Comparison of ENCODE assay signal across 21 cellular contexts in genomic region chr9:28004900-28005299, GRCh38.
"Had no signal": no experiment of that assay in that cellular context is flagged by ENCODE, and none has a peak within 500 bp of the region (broad histone marks: within the 10 kb centered on the region; RNA-seq: fewer than 3 reads in every experiment).

No MANE protein-coding gene starts in this region.

- H3K27ac ChIP-seq: adrenal gland, ascending aorta, brain microvascular endothelial cell, esophagus squamous epithelium, left ventricle myocardium inferior, pancreas, psoas muscle, thyroid gland, upper lobe of right lung had no signal

- DNase-seq: activated CD8-positive, alpha-beta memory T cell treated with anti-CD3 and anti-CD28 coated beads for 24 hours; activated CD8-positive, alpha-beta memory T cell treated with anti-CD3 and anti-CD28 coated beads, Interleukin-2, amount 50 U/mL, for 4 hours; activated T-cell treated with anti-CD3 and anti-CD28 coated beads, Interleukin-2, amount 50 U/mL, for 24 hours; adrenal gland; brain microvascular endothelial cell; caudate nucleus; effector memory CD4-positive, alpha-beta T cell; esophagus squamous epithelium; left ventricle myocardium inferior; mammary epithelial cell; pancreas; psoas muscle; right cardiac atrium; stimulated activated CD4-positive, alpha-beta T cell treated with anti-CD3 and anti-CD28 coated beads, Interleukin-12 subunit alpha, Interleukin-12 subunit beta, amount 100 ng/mL, for 4 hours; substantia nigra; T-helper 1 cell; thyroid gland; upper lobe of right lung had no signal

- H3K36me3 ChIP-seq: adrenal gland, ascending aorta, brain microvascular endothelial cell, esophagus squamous epithelium, left ventricle myocardium inferior, pancreas, thyroid gland, upper lobe of right lung had no signal

- H3K4me3 ChIP-seq: adrenal gland, ascending aorta, esophagus squamous epithelium, left ventricle myocardium inferior, pancreas, psoas muscle, thyroid gland, upper lobe of right lung had no signal

- H3K4me1 ChIP-seq: adrenal gland, ascending aorta, esophagus squamous epithelium, left ventricle myocardium inferior, pancreas, psoas muscle, thyroid gland, upper lobe of right lung had no signal

- ATAC-seq: activated T-helper 17 cell treated with anti-CD3 and anti-CD28 coated beads, Interleukin-2, amount 50 U/mL, for 72 hours; pancreas; psoas muscle; right cardiac atrium; upper lobe of right lung; WTC11 had no signal

- H3K9me3 ChIP-seq: adrenal gland, ascending aorta, esophagus squamous epithelium, pancreas, psoas muscle, thyroid gland, upper lobe of right lung had no signal

- H3K27me3 ChIP-seq: adrenal gland, ascending aorta, brain microvascular endothelial cell, esophagus squamous epithelium, pancreas, thyroid gland, upper lobe of right lung had no signal
